Comparison of ENCODE assay signal across 23 cellular contexts in the genomic region with DNA sequence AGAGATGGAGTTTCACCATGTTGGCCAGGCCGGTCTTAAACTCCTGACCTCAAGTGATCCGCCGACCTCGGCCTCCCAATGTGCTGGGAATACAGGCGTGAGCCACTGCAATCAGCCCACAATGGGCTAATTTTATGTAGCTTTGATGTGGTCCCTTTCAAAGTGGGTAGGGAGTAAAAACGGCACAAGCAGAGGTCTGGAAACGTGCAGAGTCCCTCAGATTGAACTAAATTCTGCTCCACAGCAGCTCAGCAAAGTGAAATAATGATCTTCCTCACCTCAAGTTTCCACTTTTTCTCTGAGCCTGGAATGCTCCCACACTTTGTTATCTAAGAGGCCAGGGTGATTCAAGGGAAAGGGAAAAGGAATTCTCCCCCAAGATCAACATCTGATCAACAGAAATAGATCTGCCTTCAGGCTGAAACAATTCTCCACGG. TPM values are rescaled to one million over a fixed set of nuclear protein-coding genes. Genes with fewer than 3 reads are reported as not detected.
"Had no signal": no experiment of that assay in that cellular context is flagged by ENCODE, and none has a peak within 500 bp of the region (broad histone marks: within the 10 kb centered on the region; RNA-seq: fewer than 3 reads in every experiment).

No MANE protein-coding gene starts in this region.

- H3K9me3 Mint-ChIP-seq: activated CD4-positive, alpha-beta T cell treated with anti-CD3 and anti-CD28 coated beads, Interleukin-2, amount 10 ng/mL, durations not matched to agents 24 days and 14 days; activated CD8-positive, alpha-beta T cell treated with anti-CD3 and anti-CD28 coated beads for 36 hours; activated naive CD4-positive, alpha-beta T cell treated with anti-CD3 and anti-CD28 coated beads, Interleukin-2, amount 50 U/mL, for 24 hours; dendritic cell treated with granulocyte-macrophage colony-stimulating factor and Interleukin-4, amounts not matched to agents 40 ng/mL and 50 ng/mL, for 4 days; memory B cell had no signal

- H3K4me3 Mint-ChIP-seq: activated CD4-positive, alpha-beta T cell treated with anti-CD3 and anti-CD28 coated beads, Interleukin-2, amount 10 ng/mL, durations not matched to agents 24 days and 14 days; activated CD8-positive, alpha-beta T cell treated with anti-CD3 and anti-CD28 coated beads for 36 hours; activated naive CD4-positive, alpha-beta T cell treated with anti-CD3 and anti-CD28 coated beads, Interleukin-2, amount 50 U/mL, for 24 hours; dendritic cell treated with granulocyte-macrophage colony-stimulating factor and Interleukin-4, amounts not matched to agents 40 ng/mL and 50 ng/mL, for 4 days; memory B cell; nephron progenitor cell had no signal

- FAIRE-seq: islet of Langerhans had no signal

- H3K9me3 ChIP-seq: heart left ventricle, SK-N-SH, tibial nerve, uterus had no signal

- H3K4me1 ChIP-seq: uterus had no signal

- H3K4me3 ChIP-seq: heart left ventricle, tibial nerve, uterus had no signal

- H3K36me3 Mint-ChIP-seq: activated naive CD4-positive, alpha-beta T cell treated with anti-CD3 and anti-CD28 coated beads, Interleukin-2, amount 50 U/mL, for 24 hours; memory B cell had no signal

- H3K27me3 ChIP-seq: tibial nerve, uterus had no signal

- H3K4me2 ChIP-seq: SK-N-SH had no signal

- ATAC-seq: activated CD4-positive, CD25-positive, alpha-beta regulatory T cell treated with anti-CD3 and anti-CD28 coated beads, Interleukin-2, amount 50 U/mL, for 24 hours; activated CD8-positive, alpha-beta T cell treated with anti-CD3 and anti-CD28 coated beads for 36 hours; heart left ventricle; left cardiac atrium; stimulated activated naive CD8-positive, alpha-beta T cell treated with anti-CD3 and anti-CD28 coated beads, Interleukin-15, Interleukin-2, amounts not matched to agents 100 U/mL and 50 U/mL, for 24 hours had no signal

- H3K36me3 ChIP-seq: uterus had no signal

- H3K9ac ChIP-seq: SK-N-SH had no signal

- H3K4me1 Mint-ChIP-seq: activated CD4-positive, alpha-beta T cell treated with anti-CD3 and anti-CD28 coated beads, Interleukin-2, amount 10 ng/mL, durations not matched to agents 24 days and 14 days; activated naive CD4-positive, alpha-beta T cell treated with anti-CD3 and anti-CD28 coated beads, Interleukin-2, amount 50 U/mL, for 24 hours; memory B cell had no signal

- H3K27ac Mint-ChIP-seq: activated CD4-positive, alpha-beta T cell treated with anti-CD3 and anti-CD28 coated beads, Interleukin-2, amount 10 ng/mL, durations not matched to agents 24 days and 14 days; activated CD8-positive, alpha-beta T cell treated with anti-CD3 and anti-CD28 coated beads for 36 hours; activated naive CD4-positive, alpha-beta T cell treated with anti-CD3 and anti-CD28 coated beads, Interleukin-2, amount 50 U/mL, for 24 hours; dendritic cell treated with granulocyte-macrophage colony-stimulating factor and Interleukin-4, amounts not matched to agents 40 ng/mL and 50 ng/mL, for 4 days; memory B cell; nephron progenitor cell had no signal

- H3K27ac ChIP-seq: uterus, VCaP had no signal

- DNase-seq: activated CD4-positive, alpha-beta T cell treated with anti-CD3 and anti-CD28 coated beads, Interleukin-2, amount 10 ng/mL, durations not matched to agents 24 days and 14 days; activated CD8-positive, alpha-beta T cell treated with anti-CD3 and anti-CD28 coated beads for 36 hours; activated gamma-delta T cell treated with Interleukin-2 at 50 U/mL for 16 hours; activated T-cell treated with anti-CD3 and anti-CD28 coated beads, Interleukin-2, amount 50 U/mL, for 1 hour; cerebellar nuclear complex; effector CD8-positive, alpha-beta T cell; heart left ventricle; left cardiac atrium; nephron progenitor cell; occipital lobe; posterior cingulate gyrus; retina; SK-N-SH; stimulated activated CD4-positive, alpha-beta T cell treated with anti-CD3 and anti-CD28 coated beads, Interleukin-4, amount 100 ng/mL, for 24 hours; stimulated activated naive CD8-positive, alpha-beta T cell treated with anti-CD3 and anti-CD28 coated beads, Interleukin-15, Interleukin-2, amounts not matched to agents 100 U/mL and 50 U/mL, for 24 hours; uterus had no signal

RNA-seq across cellular contexts. Expression of a gene that starts 6.1 kb away (rescaled TPM):
- total RNA-seq: activated CD8-positive, alpha-beta T cell treated with anti-CD3 and anti-CD28 coated beads for 36 hours had no signal
